In genomic region chr10:50045265-50045664, GRCh38 we compare ENCODE assay signal across 7 cellular contexts. TPM values are rescaled to one million over a fixed set of nuclear protein-coding genes. Genes with fewer than 3 reads are reported as not detected.
DNase-seq lines count a peak whose midpoint lies in the region; ATAC-seq, FAIRE-seq and TF ChIP-seq lines count a peak whose summit lies in the region.
"Not testable (repeated sequence)": the region's sequence is repeated elsewhere in the genome, so short reads cannot be mapped to it uniquely, and the experiment has no call there.

No MANE protein-coding gene starts in this region.

- not testable (repeated sequence) for H3K27ac Mint-ChIP-seq in activated CD4-positive, alpha-beta memory T cell treated with anti-CD3 and anti-CD28 coated beads for 36 hours

- not testable (repeated sequence) for H4K91ac ChIP-seq in IMR-90 (ENCODE audit: insufficient read depth, low read depth, low read length)

- POLR2A ChIA-PET in IMR-90 (lab: Charles Lee; ENCODE audit: unreplicated experiment); activated CD4-positive, alpha-beta memory T cell treated with anti-CD3 and anti-CD28 coated beads for 36 hours (lab: Charles Lee): not testable (repeated sequence)
- POLR2A ChIA-PET in GM12878 (lab: Charles Lee): interaction anchor here (0.7 kb wide), 3 partner anchors 153 to 656 kb away, joined by 3 to 7 read pairs (median 7); no protein-coding TSS in a partner anchor

- not testable (repeated sequence) for H3K27me3 Mint-ChIP-seq in activated CD4-positive, alpha-beta memory T cell treated with anti-CD3 and anti-CD28 coated beads for 36 hours

- not testable (repeated sequence) for H2BK120ac ChIP-seq in IMR-90 (ENCODE audit: low read depth, low read length)

- H3K4me3 ChIP-seq in GM12865 (ENCODE audit: low read depth, low read length); IMR-90 (ENCODE audit: insufficient read depth, low read depth, low read length); GM12878; lower lobe of right lung: not testable (repeated sequence)

- H3K36me3 Mint-ChIP-seq in activated CD4-positive, alpha-beta memory T cell treated with anti-CD3 and anti-CD28 coated beads for 36 hours: not testable (repeated sequence)

- not testable (repeated sequence) for H3K9me3 ChIP-seq in IMR-90 (ENCODE audit: control insufficient read depth, insufficient read depth, low read length); GM12878 (replicated peaks; ENCODE audit: control insufficient read depth, insufficient read depth, low read length); lower lobe of right lung

- not testable (repeated sequence) for FAIRE-seq in GM12878 (lab: Jason Lieb, UNC)

- not testable (repeated sequence) for H2BK5ac ChIP-seq in IMR-90 (ENCODE audit: low read depth, low read length, poor library complexity, severe bottlenecking)

- not testable (repeated sequence) for H2BK15ac ChIP-seq in IMR-90 (ENCODE audit: low read depth, low read length)

- not testable (repeated sequence) for H2AK5ac ChIP-seq in IMR-90 (ENCODE audit: low read depth, low read length)

- H3K9ac ChIP-seq in IMR-90 (ENCODE audit: low read depth, low read length); GM12878 (ENCODE audit: control insufficient read depth, insufficient read depth, low read length): not testable (repeated sequence)

- in situ Hi-C loops in IMR-90 (cut with MboI; ENCODE audit: low sequenced_read_pairs); GM12878 (cut with MboI): not testable (repeated sequence)

- H2AFZ ChIP-seq in IMR-90 (replicated peaks; ENCODE audit: low read length, poor library complexity); GM12878 (ENCODE audit: control insufficient read depth, low read depth, low read length): not testable (repeated sequence)

- not testable (repeated sequence) for H3K79me1 ChIP-seq in IMR-90 (ENCODE audit: low read depth in 1 of 2, low read length in 2 of 2)

- not testable (repeated sequence) for BruUV-seq in IMR-90 (replicated peaks; lab: Mats Ljungman, UMichigan); GM12878 (replicated peaks; lab: Mats Ljungman, UMichigan)

- ATAC-seq in IMR-90 (ENCODE audit: low read depth): peak; percentile 51
- ATAC-seq in GM12878: peak; percentile 87
- peak; percentile 33 to 53 for ATAC-seq in lower lobe of right lung

- H3K27ac ChIP-seq in IMR-90 (ENCODE audit: insufficient read depth, low read length); GM12878 (ENCODE audit: control insufficient read depth, insufficient read depth); epithelial cell of prostate; lower lobe of right lung: not testable (repeated sequence)

- intact Hi-C loops in IMR-90 (cut with micrococcal nuclease); activated CD4-positive, alpha-beta memory T cell treated with anti-CD3 and anti-CD28 coated beads for 36 hours (cut with micrococcal nuclease); GM12878 (cut with micrococcal nuclease; ENCODE audit: unreplicated experiment); lower lobe of right lung (cut with DNase I): not testable (repeated sequence)

- not testable (repeated sequence) for H4K8ac ChIP-seq in IMR-90 (ENCODE audit: low read depth in 2 of 2, low read length in 2 of 2)

- H3K36me3 ChIP-seq in IMR-90 (ENCODE audit: control insufficient read depth, insufficient read depth, low read length); GM12878 (ENCODE audit: control insufficient read depth in 2 of 2, insufficient read depth in 2 of 2, low read length in 1 of 2); lower lobe of right lung: not testable (repeated sequence)

- no CpG with 5 or more reads among the region's 2 CpGs for WGBS in IMR-90 (ENCODE audit: extremely low coverage in 2 of 2, insufficient read length in 1 of 2), 2 experiments
- WGBS in GM12878 (ENCODE audit: insufficient coverage, insufficient replicate concordance, low lambda C conversion rate, missing lambda C conversion rate): 54% methylated on average over 2 of the region's 2 CpGs

- H2BK20ac ChIP-seq in IMR-90 (ENCODE audit: low read depth, low read length): not testable (repeated sequence)

- not testable (repeated sequence) for H3K9me3 Mint-ChIP-seq in activated CD4-positive, alpha-beta memory T cell treated with anti-CD3 and anti-CD28 coated beads for 36 hours

- H4K20me1 ChIP-seq in IMR-90 (ENCODE audit: insufficient read depth, low read length); GM12878 (ENCODE audit: control insufficient read depth, insufficient read depth): not testable (repeated sequence)

- not testable (repeated sequence) for H3K18ac ChIP-seq in IMR-90 (ENCODE audit: low read depth, low read length)

- not testable (repeated sequence) for TF ChIP-seq CTCF in GM12865 (IDR thresholded peaks at IDR 0.05; ENCODE audit: insufficient read depth, low read depth, low read length, missing control alignments); IMR-90 (conservative IDR thresholded peaks at IDR 0.05; ENCODE audit: low read depth, low read length); GM12878 (IDR thresholded peaks at IDR 0.05 in 2 of 3, conservative IDR thresholded peaks at IDR 0.05 in 1 of 3; ENCODE audit: control insufficient read depth in 2 of 3, extremely low read depth in 1 of 3, insufficient read depth in 1 of 3, low read depth in 3 of 3, low read length in 3 of 3); lower lobe of right lung (IDR thresholded peaks at IDR 0.05)

- TF ChIP-seq POLR2A in IMR-90 (IDR thresholded peaks at IDR 0.05; ENCODE audit: low read depth, low read length); GM12878 (IDR thresholded peaks at IDR 0.05; ENCODE audit: low read depth, low read length): not testable (repeated sequence)

- H3K4me3 Mint-ChIP-seq in activated CD4-positive, alpha-beta memory T cell treated with anti-CD3 and anti-CD28 coated beads for 36 hours: not testable (repeated sequence)

- CTCF ChIA-PET in IMR-90 (lab: Yijun Ruan, JAX); activated CD4-positive, alpha-beta memory T cell treated with anti-CD3 and anti-CD28 coated beads for 36 hours (lab: Charles Lee); GM12878 (lab: Yijun Ruan, JAX): not testable (repeated sequence)

- H4K5ac ChIP-seq in IMR-90 (ENCODE audit: low read depth, low read length): not testable (repeated sequence)

- H3K4ac ChIP-seq in IMR-90 (ENCODE audit: low read depth, low read length): not testable (repeated sequence)

- H3K9me1 ChIP-seq in IMR-90 (ENCODE audit: insufficient read depth, low read length): not testable (repeated sequence)

- H3K27me3 ChIP-seq in IMR-90 (ENCODE audit: control insufficient read depth, insufficient read depth, low read length); GM12878 (replicated peaks in 1 of 2; ENCODE audit: control insufficient read depth in 2 of 2, insufficient read depth in 2 of 2, low read length in 1 of 2); lower lobe of right lung (ENCODE audit: low read depth): not testable (repeated sequence)

- DNase-seq in GM12865 (ENCODE audit: low read depth) (peak; percentile 9), IMR-90 (peak; percentile 33), epithelial cell of prostate (ENCODE audit: low read depth, low spot score) (peak; percentile 34)
- DNase-seq in activated CD4-positive, alpha-beta memory T cell treated with anti-CD3 and anti-CD28 coated beads for 36 hours: peak; percentile 16
- not testable (repeated sequence) for DNase-seq in GM12878 (ENCODE audit: low read depth, low spot score); lower lobe of right lung
- peak; percentile 7 for DNase-seq in stimulated activated CD4-positive, alpha-beta T cell treated with anti-CD3 and anti-CD28 coated beads, Interleukin-15, amount 100 ng/mL, for 24 hours

- H3K79me2 ChIP-seq in GM12878 (ENCODE audit: control insufficient read depth, insufficient read depth, low read length): not testable (repeated sequence)

- not testable (repeated sequence) for H3K4me2 ChIP-seq in IMR-90 (ENCODE audit: low read depth, low read length); GM12878 (ENCODE audit: control insufficient read depth, insufficient read depth)

- H3K4me1 Mint-ChIP-seq in activated CD4-positive, alpha-beta memory T cell treated with anti-CD3 and anti-CD28 coated beads for 36 hours (ENCODE audit: low read depth): not testable (repeated sequence)

- TF ChIP-seq EP300 in GM12878 (IDR thresholded peaks at IDR 0.05; ENCODE audit: borderline replicate concordance in 1 of 2, control insufficient read depth in 1 of 2, low read depth in 2 of 2, low read length in 2 of 2): not testable (repeated sequence)

- H3K56ac ChIP-seq in IMR-90 (ENCODE audit: extremely low read depth, insufficient read depth, low read length): not testable (repeated sequence)

- not testable (repeated sequence) for H3K23ac ChIP-seq in IMR-90 (ENCODE audit: low read depth, low read length)

- dilution Hi-C loops in IMR-90 (cut with HindIII; ENCODE audit: low sequenced_read_pairs, unreplicated experiment): not testable (repeated sequence)

- not testable (repeated sequence) for H2AK9ac ChIP-seq in IMR-90 (replicated peaks; ENCODE audit: low read depth, low read length, poor library complexity)

- H3K14ac ChIP-seq in IMR-90 (replicated peaks; ENCODE audit: low read depth, low read length): not testable (repeated sequence)

- SMC1A ChIA-PET in GM12878 (lab: Charles Lee; ENCODE audit: uncharacterized antibody, unreplicated experiment): interaction anchor here (1.4 kb wide), 1 partner anchor 8 kb away, joined by 4 read pairs; no protein-coding TSS in a partner anchor

- not testable (repeated sequence) for TF ChIP-seq RAD21 in IMR-90 (IDR thresholded peaks at IDR 0.05; ENCODE audit: low read length); GM12878 (IDR thresholded peaks at IDR 0.05; ENCODE audit: insufficient read depth, low read depth, low read length)

- H3K4me1 ChIP-seq in IMR-90 (ENCODE audit: control insufficient read depth, insufficient read depth, low read length); GM12878 (ENCODE audit: control insufficient read depth, insufficient read depth, low read length); lower lobe of right lung: not testable (repeated sequence)

- RAD21 ChIA-PET in GM12878 (lab: Charles Lee; ENCODE audit: unreplicated experiment): not testable (repeated sequence)

RNA-seq across cellular contexts. Expression of gene WASHC2A, which starts 22.5 kb away (rescaled TPM):
- total RNA-seq in IMR-90 (2012; rRNA removed): 29.4 and 32.5 TPM in 2 replicates
- polyA plus RNA-seq in IMR-90 (2012; rRNA removed): 18.9 and 22.6 TPM in 2 replicates
- 6.3 and 8.7 TPM in 2 replicates for polyA plus RNA-seq in IMR-90 (2012; cell fraction: cytosol; rRNA removed)
- polyA plus RNA-seq in IMR-90 (2012; cell fraction: nucleus; rRNA removed; ENCODE audit: low replicate concordance): 14.4 and 46.9 TPM in 2 replicates
- 10 to 100 TPM; 22.2 to 22.5 TPM for total RNA-seq in activated CD4-positive, alpha-beta memory T cell treated with anti-CD3 and anti-CD28 coated beads for 36 hours
- total RNA-seq in GM12878 (2013; cell fraction: nucleolus; rRNA removed): 42.7 and 49.5 TPM in 2 replicates
- 21.7 and 24.0 TPM in 2 replicates for total RNA-seq in GM12878 (2014; rRNA removed)
- total RNA-seq in GM12878 (2014; rRNA removed; fragmentation: Illumina TruSeq; extraction: Trizol): 25.8 and 28.1 TPM in 2 replicates
- total RNA-seq in GM12878 (2021): 23.7 and 26.4 TPM in 2 replicates
- 17.2 TPM for polyA plus RNA-seq in GM12878 (2011; ENCODE audit: low read depth)
- 26.7 and 39.5 TPM in 2 replicates for polyA plus RNA-seq in GM12878 (2011; rRNA removed)
- 12.4 and 13.2 TPM in 2 replicates for polyA plus RNA-seq in GM12878 (2011; cell fraction: cytosol; rRNA removed)
- polyA plus RNA-seq in GM12878 (2011; cell fraction: nucleus; rRNA removed): 50.5 and 60.8 TPM in 2 replicates
- polyA plus RNA-seq in GM12878 (2012): 19.6 and 22.9 TPM in 2 replicates
- 30.3 and 37.7 TPM in 2 replicates for polyA plus RNA-seq in GM12878 (2014; fragmentation: Illumina TruSeq; extraction: Trizol)
- 1 to 10 TPM; 3.7 to 6.2 TPM for polyA plus RNA-seq in GM12878 (2014; fragmentation: Nextera tagmentation; extraction: Ambion mirVana)
- 17.7 and 18.9 TPM in 2 replicates for polyA plus RNA-seq in GM12878 (2014; rRNA removed)
- polyA plus RNA-seq in GM12878 (2016; fragmentation: Nextera tagmentation; extraction: Ambion mirVana): 10 to 100 TPM; 23.5 to 24.9 TPM
- 16.5 and 23.0 TPM in 2 replicates for polyA minus RNA-seq in GM12878 (2011; rRNA and poly(A)+ RNA removed)
- polyA minus RNA-seq in GM12878 (2011; cell fraction: cytosol; rRNA and poly(A)+ RNA removed): 6.9 and 9.5 TPM in 2 replicates
- 22.1 and 25.0 TPM in 2 replicates for polyA minus RNA-seq in GM12878 (2011; cell fraction: nucleus; rRNA and poly(A)+ RNA removed)
- total RNA-seq in lower lobe of right lung: 59.6 TPM

RNA-seq across cellular contexts. Expression of gene AGAP6, which starts 57.1 kb away (rescaled TPM):
- total RNA-seq in IMR-90 (2012; rRNA removed) (1.9 and 2.3 TPM in 2 replicates), GM12878 (2014; rRNA removed) (12.6 and 14.3 TPM in 2 replicates), GM12878 (2014; rRNA removed; fragmentation: Illumina TruSeq; extraction: Trizol) (10.2 and 11.1 TPM in 2 replicates), GM12878 (2021) (14.3 and 14.7 TPM in 2 replicates), lower lobe of right lung (12.5 TPM)
- polyA plus RNA-seq in IMR-90 (2012; rRNA removed) (12.9 and 13.6 TPM in 2 replicates), GM12878 (2011; rRNA removed) (15.3 and 19.7 TPM in 2 replicates), GM12878 (2014; fragmentation: Illumina TruSeq; extraction: Trizol) (17.0 and 20.3 TPM in 2 replicates), GM12878 (2014; fragmentation: Nextera tagmentation; extraction: Ambion mirVana) (1 to 10 TPM in 1 of 2 experiments, under 1 TPM in 1; 0.66 to 2.5 TPM), GM12878 (2014; rRNA removed) (24.0 and 26.0 TPM in 2 replicates), GM12878 (2016; fragmentation: Nextera tagmentation; extraction: Ambion mirVana) (1 to 10 TPM; 7.8 to 8.6 TPM)
- 3.8 and 3.9 TPM in 2 replicates for polyA plus RNA-seq in IMR-90 (2012; cell fraction: cytosol; rRNA removed)
- 111 and 126 TPM in 2 replicates for polyA plus RNA-seq in IMR-90 (2012; cell fraction: nucleus; rRNA removed; ENCODE audit: low replicate concordance)
- total RNA-seq in activated CD4-positive, alpha-beta memory T cell treated with anti-CD3 and anti-CD28 coated beads for 36 hours: 10 to 100 TPM; 11.6 to 11.8 TPM
- total RNA-seq in GM12878 (2013; cell fraction: nucleolus; rRNA removed): 49.3 and 53.2 TPM in 2 replicates
- 7.8 TPM for polyA plus RNA-seq in GM12878 (2011; ENCODE audit: low read depth)
- polyA plus RNA-seq in GM12878 (2011; cell fraction: cytosol; rRNA removed): 9.6 and 14.6 TPM in 2 replicates
- 93.6 and 113 TPM in 2 replicates for polyA plus RNA-seq in GM12878 (2011; cell fraction: nucleus; rRNA removed)
- polyA plus RNA-seq in GM12878 (2012): 13.0 and 13.7 TPM in 2 replicates
- polyA minus RNA-seq in GM12878 (2011; rRNA and poly(A)+ RNA removed): 4.7 and 6.6 TPM in 2 replicates
- polyA minus RNA-seq in GM12878 (2011; cell fraction: cytosol; rRNA and poly(A)+ RNA removed): 1.3 and 1.8 TPM in 2 replicates
- polyA minus RNA-seq in GM12878 (2011; cell fraction: nucleus; rRNA and poly(A)+ RNA removed): 7.0 and 14.7 TPM in 2 replicates
